Comparison of ENCODE assay signal across 13 cellular contexts in genomic region chr2:1995987-1996386, GRCh38.
DNase-seq lines count a peak whose midpoint lies in the region; ATAC-seq and FAIRE-seq lines count a peak whose summit lies in the region.
"Had no signal": no experiment of that assay in that cellular context is flagged by ENCODE, and none has a peak within 500 bp of the region (broad histone marks: within the 10 kb centered on the region; RNA-seq: fewer than 3 reads in every experiment).

No MANE protein-coding gene starts in this region.

- peaks cover 28% of the 10 kb centered on the region for H3K4me1 Mint-ChIP-seq in activated CD4-positive, alpha-beta T cell treated with anti-CD3 and anti-CD28 coated beads, Interleukin-2, amount 10 ng/mL, durations not matched to agents 7 days and 5 days
- H3K4me1 Mint-ChIP-seq in stimulated activated effector memory CD8-positive, alpha-beta T cell treated with anti-CD3 and anti-CD28 coated beads, Interleukin-12 subunit alpha, Interleukin-12 subunit beta, amount 100 ng/mL, for 72 hours: peaks cover 9% of the 10 kb centered on the region
- H3K4me1 Mint-ChIP-seq: neural crest cell had no signal

- FAIRE-seq in RCC 7860 (lab: Jason Lieb, UNC): no peak
- FAIRE-seq: islet of Langerhans had no signal

- peak overlapping the region; percentile 19 for H3K4me3 Mint-ChIP-seq in activated CD4-positive, alpha-beta T cell treated with anti-CD3 and anti-CD28 coated beads, Interleukin-2, amount 10 ng/mL, durations not matched to agents 7 days and 5 days
- no peak overlapping the region for H3K4me3 Mint-ChIP-seq in stimulated activated effector memory CD8-positive, alpha-beta T cell treated with anti-CD3 and anti-CD28 coated beads, Interleukin-12 subunit alpha, Interleukin-12 subunit beta, amount 100 ng/mL, for 72 hours
- H3K4me3 Mint-ChIP-seq: brain, neural crest cell had no signal

- POLR2A ChIA-PET in activated CD4-positive, alpha-beta T cell treated with anti-CD3 and anti-CD28 coated beads, Interleukin-2, amount 10 ng/mL, durations not matched to agents 7 days and 5 days (lab: Charles Lee): no interaction called here

- H3K36me3 Mint-ChIP-seq in activated CD4-positive, alpha-beta T cell treated with anti-CD3 and anti-CD28 coated beads, Interleukin-2, amount 10 ng/mL, durations not matched to agents 7 days and 5 days (ENCODE audit: low read depth): no peaks in the 10 kb centered on the region
- no peaks in the 10 kb centered on the region for H3K36me3 Mint-ChIP-seq in stimulated activated effector memory CD8-positive, alpha-beta T cell treated with anti-CD3 and anti-CD28 coated beads, Interleukin-12 subunit alpha, Interleukin-12 subunit beta, amount 100 ng/mL, for 72 hours

- H3K27ac Mint-ChIP-seq in activated CD4-positive, alpha-beta T cell treated with anti-CD3 and anti-CD28 coated beads, Interleukin-2, amount 10 ng/mL, durations not matched to agents 7 days and 5 days: peak overlapping the region; percentile 10
- H3K27ac Mint-ChIP-seq in stimulated activated effector memory CD8-positive, alpha-beta T cell treated with anti-CD3 and anti-CD28 coated beads, Interleukin-12 subunit alpha, Interleukin-12 subunit beta, amount 100 ng/mL, for 72 hours: no peak overlapping the region

- CTCF ChIA-PET in activated CD4-positive, alpha-beta T cell treated with anti-CD3 and anti-CD28 coated beads, Interleukin-2, amount 10 ng/mL, durations not matched to agents 7 days and 5 days (lab: Charles Lee): no interaction called here

- ATAC-seq in stimulated activated effector memory CD8-positive, alpha-beta T cell treated with anti-CD3 and anti-CD28 coated beads, Interleukin-12 subunit alpha, Interleukin-12 subunit beta, amount 100 ng/mL, for 72 hours: peak; percentile 40
- ATAC-seq in HG03571 (IDR thresholded peaks at IDR 0.05; ENCODE audit: unreplicated experiment) (no peak), HG03095 (IDR thresholded peaks at IDR 0.05; ENCODE audit: unreplicated experiment) (no peak)

- peak; percentile 50 for DNase-seq in activated CD4-positive, alpha-beta T cell treated with anti-CD3 and anti-CD28 coated beads, Interleukin-2, amount 10 ng/mL, durations not matched to agents 7 days and 5 days
- no peak for DNase-seq in activated CD4-positive, alpha-beta T cell treated with anti-CD3 and anti-CD28 coated beads for 4 hours
- peak; percentile 27 for DNase-seq in RCC 7860 (ENCODE audit: low spot score)
- DNase-seq in brain pericyte (ENCODE audit: low read depth, low spot score): peak; percentile 40
- DNase-seq in stimulated activated effector memory CD8-positive, alpha-beta T cell treated with anti-CD3 and anti-CD28 coated beads, Interleukin-12 subunit alpha, Interleukin-12 subunit beta, amount 100 ng/mL, for 72 hours (ENCODE audit: low spot score in 2 of 2): no peak
- DNase-seq in activated gamma-delta T cell (lab: John Stamatoyannopoulos, UW): no peak
- DNase-seq: NCI-H1930; stimulated activated CD4-positive, alpha-beta T cell treated with anti-CD3 and anti-CD28 coated beads, Interleukin-2, amount 100 ng/mL, for 24 hours had no signal

- H3K9me3 Mint-ChIP-seq in activated CD4-positive, alpha-beta T cell treated with anti-CD3 and anti-CD28 coated beads, Interleukin-2, amount 10 ng/mL, durations not matched to agents 7 days and 5 days: no peaks in the 10 kb centered on the region
- peaks cover 4% of the 10 kb centered on the region for H3K9me3 Mint-ChIP-seq in stimulated activated effector memory CD8-positive, alpha-beta T cell treated with anti-CD3 and anti-CD28 coated beads, Interleukin-12 subunit alpha, Interleukin-12 subunit beta, amount 100 ng/mL, for 72 hours
- H3K9me3 Mint-ChIP-seq: neural crest cell had no signal

- peaks cover 36% of the 10 kb centered on the region for H3K27me3 Mint-ChIP-seq in activated CD4-positive, alpha-beta T cell treated with anti-CD3 and anti-CD28 coated beads, Interleukin-2, amount 10 ng/mL, durations not matched to agents 7 days and 5 days

Comparison
In these comparisons a context has a peak if more than half of its experiments do, and no peak if none do; other contexts are left out.
1. DNase-seq: peak in activated CD4-positive, alpha-beta T cell treated with anti-CD3 and anti-CD28 coated beads, Interleukin-2, amount 10 ng/mL, durations not matched to agents 7 days and 5 days (single experiment), RCC 7860 (single experiment) and brain pericyte (single experiment); none in activated CD4-positive, alpha-beta T cell treated with anti-CD3 and anti-CD28 coated beads for 4 hours (0 of 2), stimulated activated effector memory CD8-positive, alpha-beta T cell treated with anti-CD3 and anti-CD28 coated beads, Interleukin-12 subunit alpha, Interleukin-12 subunit beta, amount 100 ng/mL, for 72 hours (0 of 2) and activated gamma-delta T cell (single experiment).